In genomic region chr20:30593572-30593971, GRCh38 we compare ENCODE assay signal across 21 cellular contexts.
"Had no signal": no experiment of that assay in that cellular context is flagged by ENCODE, and none has a peak within 500 bp of the region (broad histone marks: within the 10 kb centered on the region; RNA-seq: fewer than 3 reads in every experiment).

No MANE protein-coding gene starts in this region.

- H3K36me3 ChIP-seq: gastrocnemius medialis, heart right ventricle, left ventricle myocardium inferior, pancreas had no signal

- H3K27ac ChIP-seq: dorsolateral prefrontal cortex, gastrocnemius medialis, heart right ventricle, left ventricle myocardium inferior, pancreas had no signal

- H3K4me3 Mint-ChIP-seq: immature natural killer cell, naive B cell, nephron had no signal

- H3K4me1 Mint-ChIP-seq: immature natural killer cell, naive B cell, nephron had no signal

- H3K27ac Mint-ChIP-seq: immature natural killer cell, naive B cell, nephron, progenitor cell of endocrine pancreas had no signal

- ATAC-seq: gastrocnemius medialis, heart right ventricle, left cardiac atrium, pancreas, right cardiac atrium had no signal

- DNase-seq: cortex of kidney; dorsolateral prefrontal cortex; effector CD8-positive, alpha-beta T cell; gastrocnemius medialis; heart right ventricle; hypothalamus; immature natural killer cell; left cardiac atrium; left ventricle myocardium inferior; mesendoderm; naive B cell; occipital lobe; pancreas; right cardiac atrium; small intestine; stimulated activated CD4-positive, alpha-beta T cell treated with anti-CD3 and anti-CD28 coated beads, Interleukin-12 subunit alpha, Interleukin-12 subunit beta, amount 100 ng/mL, for 4 hours; stimulated activated naive CD4-positive, alpha-beta T cell treated with Interleukin-2 at 50 U/mL for 16 hours; trophoblast cell had no signal

- H3K4me1 ChIP-seq: gastrocnemius medialis, heart right ventricle, left ventricle myocardium inferior, pancreas had no signal

- H3K27me3 Mint-ChIP-seq: naive B cell, progenitor cell of endocrine pancreas had no signal

- H3K9me3 ChIP-seq: gastrocnemius medialis, pancreas had no signal

- H3K4me3 ChIP-seq: dorsolateral prefrontal cortex, gastrocnemius medialis, heart right ventricle, left ventricle myocardium inferior, lung, pancreas had no signal

- H3K36me3 Mint-ChIP-seq: naive B cell had no signal

- H3K27me3 ChIP-seq: gastrocnemius medialis, pancreas had no signal
